ENCODE assay signal across 10 cellular contexts in the genomic region with DNA sequence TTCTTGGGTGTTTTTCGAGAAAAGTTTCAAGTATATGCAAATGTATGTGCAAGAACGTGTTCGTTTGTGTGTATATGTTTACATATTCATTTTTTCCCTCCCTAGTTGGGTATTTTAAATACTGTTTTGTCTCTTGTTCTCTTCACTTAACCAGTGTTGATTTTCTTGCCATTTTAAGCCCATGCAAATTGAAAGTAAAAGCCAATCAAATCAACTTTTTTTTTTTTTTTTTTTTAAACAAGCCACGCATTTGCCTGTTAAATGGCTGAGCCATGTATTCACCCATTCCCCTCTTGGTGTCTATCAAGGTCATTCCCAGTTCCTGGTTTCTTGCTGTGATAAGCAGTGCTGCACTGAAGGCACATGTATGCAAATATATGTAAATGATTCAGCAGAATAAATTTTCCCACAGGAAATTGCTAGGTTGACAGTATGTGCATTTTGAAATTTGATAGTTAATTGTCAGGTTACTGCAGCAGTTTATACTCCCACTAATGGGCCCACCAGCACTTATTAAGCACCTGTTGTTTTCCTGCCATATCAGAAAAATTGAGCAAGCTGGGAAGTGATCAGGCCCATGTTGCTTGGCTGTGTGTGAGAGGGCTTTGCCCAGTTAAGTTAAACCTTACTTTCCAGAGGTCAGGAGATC. TPM values are rescaled to one million over a fixed set of nuclear protein-coding genes. Genes with fewer than 3 reads are reported as not detected.
DNase-seq lines count a peak whose midpoint lies in the region; ATAC-seq, FAIRE-seq and TF ChIP-seq lines count a peak whose summit lies in the region.
"Had no signal": no experiment of that assay in that cellular context is flagged by ENCODE, and none has a peak within 500 bp of the region (broad histone marks: within the 10 kb centered on the region; RNA-seq: fewer than 3 reads in every experiment).

No MANE protein-coding gene starts in this region.

- FAIRE-seq in RCC 7860 (lab: Jason Lieb, UNC) (no peak), GM19239 (lab: Jason Lieb, UNC) (no peak)
- FAIRE-seq: astrocyte had no signal

- no peaks in the 10 kb centered on the region for H3K27me3 ChIP-seq in sigmoid colon

- peak overlapping the region; percentile 96 to 99 for H3K27ac Mint-ChIP-seq in T-cell

- H3K27ac ChIP-seq in sigmoid colon, result peak overlapping the region; percentile 36 to 66 (median 53)

- DNase-seq in T-cell, result peak in 1 of 34 experiments; percentile 21
- no peak for DNase-seq in sigmoid colon
- no peak for DNase-seq in NOMO-1 treated with dmso at 0.1 percent for 144 hours (lab: John Stamatoyannopoulos, UW; ENCODE audit: unreplicated experiment)
- no peak for DNase-seq in RCC 7860 (ENCODE audit: low spot score)
- DNase-seq in GM19239 (ENCODE audit: insufficient read length, low spot score), result no peak
- no peak for DNase-seq in H4 (ENCODE audit: low spot score)
- DNase-seq: SIG-M5 had no signal

- peaks cover 15% of the 10 kb centered on the region for H3K36me3 Mint-ChIP-seq in T-cell

- peaks cover 79 to 87% (median 83%) of the 10 kb centered on the region in 3 donors for H3K4me1 Mint-ChIP-seq in T-cell

- no peak for TF ChIP-seq POLR2A in sigmoid colon (IDR thresholded peaks at IDR 0.05)

- H3K36me3 ChIP-seq in sigmoid colon, result no peaks in the 10 kb centered on the region

- intact Hi-C loops in sigmoid colon (cut with DNase I), result no loop called here

- peaks cover 2 to 12% (median 3%) of the 10 kb centered on the region in 3 donors for H3K9me3 Mint-ChIP-seq in T-cell

- ATAC-seq in GM18870 (IDR thresholded peaks at IDR 0.05; ENCODE audit: unreplicated experiment) (peak; percentile 36), HG02678 (IDR thresholded peaks at IDR 0.05; ENCODE audit: unreplicated experiment) (peak; percentile 22), T-cell (replicated peaks in 1 of 4) (peak; percentile 17 to 64 (median 40))

- TF ChIP-seq CTCF in sigmoid colon (IDR thresholded peaks at IDR 0.05), result no peak

- no peak overlapping the region for H3K4me3 ChIP-seq in sigmoid colon

- no peak for TF ChIP-seq EP300 in sigmoid colon (IDR thresholded peaks at IDR 0.05)

- no peaks in the 10 kb centered on the region for H3K9me3 ChIP-seq in sigmoid colon

- POLR2A ChIA-PET in T-cell (lab: Charles Lee), result interaction anchor here (0.5 to 0.7 kb wide), 3 partner anchors 11 to 79 kb away, joined by 3 to 12 read pairs (median 3); no protein-coding TSS in a partner anchor

- WGBS in sigmoid colon, 2 donors, result 53 to 80% methylated on average over 4 of the region's 4 CpGs

- CTCF ChIA-PET in T-cell (lab: Charles Lee), result no interaction called here

- H3K4me1 ChIP-seq in sigmoid colon, result peaks cover 0 to 82% (median 72%) of the 10 kb centered on the region in 4 donors

- peak overlapping the region; percentile 56 to 87 (median 76) for H3K4me3 Mint-ChIP-seq in T-cell

- H3K27me3 Mint-ChIP-seq in T-cell, result no peaks in the 10 kb centered on the region

RNA-seq across cellular contexts. Expression of gene ABCC1, which starts 12.3 kb away (rescaled TPM):
- 10 to 100 TPM; 59.4 to 68.1 (median 63.0) TPM for total RNA-seq in T-cell
- 10 to 100 TPM; 22.5 to 51.8 (median 32.5) TPM for total RNA-seq in sigmoid colon
- 10 to 100 TPM in 1 of 3 donors, 1 to 10 TPM in 2; 1.8 to 17.6 (median 1.8) TPM for polyA plus RNA-seq in sigmoid colon
- total RNA-seq in H4 (2014; rRNA removed; shearing (Covaris generic)), result 9.7 and 12.5 TPM in 2 replicates
